In the genomic region with DNA sequence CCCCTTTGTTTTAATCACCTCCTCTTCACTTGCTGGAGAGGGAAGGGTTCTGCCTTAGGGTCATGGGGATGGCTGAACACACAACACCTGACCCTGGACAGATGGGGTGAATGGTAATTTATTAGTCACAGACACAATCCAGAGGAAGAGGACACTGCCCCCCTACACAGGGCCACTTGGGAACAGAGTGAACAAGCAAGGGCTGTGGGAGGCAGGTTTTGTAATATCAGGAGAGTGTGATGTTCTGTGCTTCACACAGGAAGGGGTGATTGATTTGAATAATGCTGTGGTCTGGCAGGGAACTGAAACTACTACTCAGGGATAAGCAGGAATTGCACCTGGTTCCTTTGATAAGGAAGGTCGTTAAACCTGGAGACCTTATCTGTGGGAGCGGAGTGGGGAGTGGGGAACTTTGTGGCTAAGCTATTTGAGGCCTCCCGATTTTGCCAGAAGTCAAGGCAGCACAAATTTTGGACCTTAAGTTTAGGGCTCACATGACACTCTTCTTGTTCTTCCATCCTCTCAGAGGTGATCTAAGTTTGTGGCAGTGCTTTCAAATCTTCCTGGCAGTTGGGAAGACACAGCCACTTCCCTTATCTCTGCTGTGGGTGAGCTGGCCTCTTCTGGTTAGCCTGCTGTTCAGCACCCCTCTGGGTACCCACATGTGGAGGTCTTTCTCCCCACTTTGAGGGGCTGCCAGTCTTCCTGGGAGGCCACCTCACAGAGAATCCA, we compare ENCODE assay signal across 8 cellular contexts.
DNase-seq lines count a peak whose midpoint lies in the region; ATAC-seq lines count a peak whose summit lies in the region.

No MANE protein-coding gene starts in this region.

- peak; percentile 40 to 41 for DNase-seq in activated T-cell treated with anti-CD3 and anti-CD28 coated beads, Interleukin-2, amount 50 U/mL, for 48 hours
- no peak for DNase-seq in activated T-cell treated with anti-CD3 and anti-CD28 coated beads, Interleukin-2, amount 50 U/mL, for 4 hours
- DNase-seq in LHCN-M2 (ENCODE audit: low read depth) (peak; percentile 59), caudate nucleus (lab: John Stamatoyannopoulos, UW) (peak in 4 of 61 donors; percentile 11 to 45 (median 19)), NCI-H1930 (lab: John Stamatoyannopoulos, UW) (no peak), kidney glomerular epithelial cell (lab: John Stamatoyannopoulos, UW) (no peak), dermis blood vessel endothelial cell (no peak)
- DNase-seq in stimulated activated naive B cell treated with anti-CD40 and anti-IgM and Interleukin-4, amounts not matched to agents 10 μg/mL and 1 μg/mL and 100 μg/mL, for 72 hours: peak; percentile 19

- no peak overlapping the region for H3K27ac Mint-ChIP-seq in stimulated activated naive B cell treated with anti-CD40 and anti-IgM and Interleukin-4, amounts not matched to agents 10 μg/mL and 1 μg/mL and 100 μg/mL, for 72 hours

- H3K4me3 Mint-ChIP-seq in activated T-cell treated with anti-CD3 and anti-CD28 coated beads, Interleukin-2, amount 50 U/mL, for 4 hours: no peak overlapping the region
- H3K4me3 Mint-ChIP-seq in stimulated activated naive B cell treated with anti-CD40 and anti-IgM and Interleukin-4, amounts not matched to agents 10 μg/mL and 1 μg/mL and 100 μg/mL, for 72 hours: peak overlapping the region in 1 of 2 donors; percentile 24

- H3K27ac ChIP-seq in caudate nucleus (ENCODE audit: low read depth, low read length): peak overlapping the region; percentile 59

- no peaks in the 10 kb centered on the region for H3K27me3 Mint-ChIP-seq in activated T-cell treated with anti-CD3 and anti-CD28 coated beads, Interleukin-2, amount 50 U/mL, for 4 hours (ENCODE audit: low read depth)
- H3K27me3 Mint-ChIP-seq in stimulated activated naive B cell treated with anti-CD40 and anti-IgM and Interleukin-4, amounts not matched to agents 10 μg/mL and 1 μg/mL and 100 μg/mL, for 72 hours: no peaks in the 10 kb centered on the region

- no peaks in the 10 kb centered on the region for H3K9me3 Mint-ChIP-seq in activated T-cell treated with anti-CD3 and anti-CD28 coated beads, Interleukin-2, amount 50 U/mL, for 4 hours
- no peaks in the 10 kb centered on the region for H3K9me3 Mint-ChIP-seq in stimulated activated naive B cell treated with anti-CD40 and anti-IgM and Interleukin-4, amounts not matched to agents 10 μg/mL and 1 μg/mL and 100 μg/mL, for 72 hours

- H3K36me3 Mint-ChIP-seq in activated T-cell treated with anti-CD3 and anti-CD28 coated beads, Interleukin-2, amount 50 U/mL, for 4 hours (ENCODE audit: insufficient read depth): no peaks in the 10 kb centered on the region
- no peaks in the 10 kb centered on the region for H3K36me3 Mint-ChIP-seq in stimulated activated naive B cell treated with anti-CD40 and anti-IgM and Interleukin-4, amounts not matched to agents 10 μg/mL and 1 μg/mL and 100 μg/mL, for 72 hours

- peaks cover 11% of the 10 kb centered on the region for H3K4me1 Mint-ChIP-seq in activated T-cell treated with anti-CD3 and anti-CD28 coated beads, Interleukin-2, amount 50 U/mL, for 4 hours (ENCODE audit: low read depth)
- H3K4me1 Mint-ChIP-seq in stimulated activated naive B cell treated with anti-CD40 and anti-IgM and Interleukin-4, amounts not matched to agents 10 μg/mL and 1 μg/mL and 100 μg/mL, for 72 hours: peaks cover 26 to 39% of the 10 kb centered on the region in 2 donors

- no peak for ATAC-seq in activated T-cell treated with anti-CD3 and anti-CD28 coated beads, Interleukin-2, amount 50 U/mL, for 4 hours
- ATAC-seq in stimulated activated naive B cell treated with anti-CD40 and anti-IgM and Interleukin-4, amounts not matched to agents 10 μg/mL and 1 μg/mL and 100 μg/mL, for 72 hours (replicated peaks): peak; percentile 70 to 78

Comparison
In these comparisons a context has a peak if more than half of its experiments do, and no peak if none do; other contexts are left out.
1. DNase-seq: peak in activated T-cell treated with anti-CD3 and anti-CD28 coated beads, Interleukin-2, amount 50 U/mL, for 48 hours (2 of 2), LHCN-M2 (single experiment) and stimulated activated naive B cell treated with anti-CD40 and anti-IgM and Interleukin-4, amounts not matched to agents 10 μg/mL and 1 μg/mL and 100 μg/mL, for 72 hours (single experiment); none in activated T-cell treated with anti-CD3 and anti-CD28 coated beads, Interleukin-2, amount 50 U/mL, for 4 hours (single experiment), NCI-H1930 (0 of 2), kidney glomerular epithelial cell (single experiment) and dermis blood vessel endothelial cell (single experiment).
2. ATAC-seq: peak in stimulated activated naive B cell treated with anti-CD40 and anti-IgM and Interleukin-4, amounts not matched to agents 10 μg/mL and 1 μg/mL and 100 μg/mL, for 72 hours (2 of 2); none in activated T-cell treated with anti-CD3 and anti-CD28 coated beads, Interleukin-2, amount 50 U/mL, for 4 hours (0 of 2).